ENCODE assay signal across 29 cellular contexts in genomic region chr12:121259074-121259473, GRCh38.
"Had no signal": no experiment of that assay in that cellular context is flagged by ENCODE, and none has a peak within 500 bp of the region (broad histone marks: within the 10 kb centered on the region; RNA-seq: fewer than 3 reads in every experiment).

No MANE protein-coding gene starts in this region.

- H3K4me1 Mint-ChIP-seq: activated CD4-positive, alpha-beta T cell treated with anti-CD3 and anti-CD28 coated beads, Interleukin-2, amount 10 ng/mL, durations not matched to agents 7 days and 5 days; activated naive CD4-positive, alpha-beta T cell treated with anti-CD3 and anti-CD28 coated beads, Interleukin-2, amount 10 ng/mL, durations not matched to agents 7 days and 5 days; brain had no signal

- H3K4me2 ChIP-seq: hepatocyte had no signal

- H3K4me1 ChIP-seq: ascending aorta, breast epithelium, esophagus muscularis mucosa, foreskin keratinocyte, gastrocnemius medialis, heart right ventricle had no signal

- H3K27ac ChIP-seq: ascending aorta, breast epithelium, cardiac muscle cell, coronary artery, esophagus muscularis mucosa, foreskin keratinocyte, gastrocnemius medialis, heart right ventricle, hepatocyte had no signal

- DNase-seq: activated CD4-positive, alpha-beta T cell treated with anti-CD3 and anti-CD28 coated beads for 1 hour; activated CD4-positive, alpha-beta T cell treated with anti-CD3 and anti-CD28 coated beads for 4 hours; activated CD4-positive, alpha-beta T cell treated with anti-CD3 and anti-CD28 coated beads, Interleukin-2, amount 10 ng/mL, durations not matched to agents 7 days and 5 days; activated CD4-positive, alpha-beta T cell treated with anti-CD3 and anti-CD28 coated beads, Interleukin-2, amount 50 U/mL, for 4 hours; activated CD8-positive, alpha-beta memory T cell treated with anti-CD3 and anti-CD28 coated beads for 24 hours; activated CD8-positive, alpha-beta T cell treated with anti-CD3 and anti-CD28 coated beads for 36 hours; activated gamma-delta T cell; activated naive CD4-positive, alpha-beta T cell; activated naive CD4-positive, alpha-beta T cell treated with anti-CD3 and anti-CD28 coated beads, Interleukin-2, amount 10 ng/mL, durations not matched to agents 7 days and 5 days; activated naive CD8-positive, alpha-beta T cell treated with anti-CD3 and anti-CD28 coated beads, Interleukin-2, amount 10 ng/mL, durations not matched to agents 7 days and 5 days; activated T-cell treated with anti-CD3 and anti-CD28 coated beads, Interleukin-2, amount 50 U/mL, for 1 hour; activated T-cell treated with anti-CD3 and anti-CD28 coated beads, Interleukin-2, amount 50 U/mL, for 48 hours; central memory CD4-positive, alpha-beta T cell; effector memory CD8-positive, alpha-beta T cell; erythroblast; foreskin keratinocyte; gastrocnemius medialis; heart right ventricle; T-helper 2 cell had no signal

- H3K27me3 Mint-ChIP-seq: activated CD4-positive, alpha-beta T cell treated with anti-CD3 and anti-CD28 coated beads, Interleukin-2, amount 10 ng/mL, durations not matched to agents 7 days and 5 days; activated CD8-positive, alpha-beta T cell treated with anti-CD3 and anti-CD28 coated beads for 36 hours; activated naive CD4-positive, alpha-beta T cell treated with anti-CD3 and anti-CD28 coated beads, Interleukin-2, amount 10 ng/mL, durations not matched to agents 7 days and 5 days; activated naive CD8-positive, alpha-beta T cell treated with anti-CD3 and anti-CD28 coated beads, Interleukin-2, amount 10 ng/mL, durations not matched to agents 7 days and 5 days; dendritic cell treated with granulocyte-macrophage colony-stimulating factor and Interleukin-4, amounts not matched to agents 40 ng/mL and 50 ng/mL, for 4 days; effector memory CD8-positive, alpha-beta T cell had no signal

- H3K27me3 ChIP-seq: ascending aorta, breast epithelium, cardiac muscle cell, dorsolateral prefrontal cortex, esophagus muscularis mucosa, foreskin keratinocyte, gastrocnemius medialis, heart right ventricle, hepatocyte had no signal

- H3K4me3 Mint-ChIP-seq: activated CD4-positive, alpha-beta T cell treated with anti-CD3 and anti-CD28 coated beads, Interleukin-2, amount 10 ng/mL, durations not matched to agents 7 days and 5 days; activated CD8-positive, alpha-beta T cell treated with anti-CD3 and anti-CD28 coated beads for 36 hours; activated naive CD4-positive, alpha-beta T cell treated with anti-CD3 and anti-CD28 coated beads, Interleukin-2, amount 10 ng/mL, durations not matched to agents 7 days and 5 days; activated naive CD8-positive, alpha-beta T cell treated with anti-CD3 and anti-CD28 coated beads, Interleukin-2, amount 10 ng/mL, durations not matched to agents 7 days and 5 days; brain; dendritic cell treated with granulocyte-macrophage colony-stimulating factor and Interleukin-4, amounts not matched to agents 40 ng/mL and 50 ng/mL, for 4 days; effector memory CD8-positive, alpha-beta T cell had no signal

- ATAC-seq: activated CD8-positive, alpha-beta T cell treated with anti-CD3 and anti-CD28 coated beads for 36 hours; activated naive CD4-positive, alpha-beta T cell treated with anti-CD3 and anti-CD28 coated beads, Interleukin-2, amount 50 U/mL, for 72 hours; effector memory CD8-positive, alpha-beta T cell; foreskin keratinocyte; gastrocnemius medialis; heart right ventricle had no signal

- H3K9me3 Mint-ChIP-seq: activated CD4-positive, alpha-beta T cell treated with anti-CD3 and anti-CD28 coated beads, Interleukin-2, amount 10 ng/mL, durations not matched to agents 7 days and 5 days; activated CD8-positive, alpha-beta T cell treated with anti-CD3 and anti-CD28 coated beads for 36 hours; activated naive CD4-positive, alpha-beta T cell treated with anti-CD3 and anti-CD28 coated beads, Interleukin-2, amount 10 ng/mL, durations not matched to agents 7 days and 5 days; activated naive CD4-positive, alpha-beta T cell treated with anti-CD3 and anti-CD28 coated beads, Interleukin-2, amount 50 U/mL, for 72 hours; activated naive CD8-positive, alpha-beta T cell treated with anti-CD3 and anti-CD28 coated beads, Interleukin-2, amount 10 ng/mL, durations not matched to agents 7 days and 5 days; brain; dendritic cell treated with granulocyte-macrophage colony-stimulating factor and Interleukin-4, amounts not matched to agents 40 ng/mL and 50 ng/mL, for 4 days; effector memory CD8-positive, alpha-beta T cell had no signal

- H3K36me3 ChIP-seq: breast epithelium had no signal

- H2AFZ ChIP-seq: hepatocyte had no signal

- H3K9me3 ChIP-seq: ascending aorta, breast epithelium, esophagus muscularis mucosa, gastrocnemius medialis, heart right ventricle had no signal

- H3K4me3 ChIP-seq: ascending aorta, breast epithelium, cardiac muscle cell, coronary artery, dorsolateral prefrontal cortex, esophagus muscularis mucosa, gastrocnemius medialis, heart right ventricle, hepatocyte had no signal

- H3K27ac Mint-ChIP-seq: activated CD4-positive, alpha-beta T cell treated with anti-CD3 and anti-CD28 coated beads, Interleukin-2, amount 10 ng/mL, durations not matched to agents 7 days and 5 days; activated CD8-positive, alpha-beta T cell treated with anti-CD3 and anti-CD28 coated beads for 36 hours; activated naive CD4-positive, alpha-beta T cell treated with anti-CD3 and anti-CD28 coated beads, Interleukin-2, amount 10 ng/mL, durations not matched to agents 7 days and 5 days; activated naive CD8-positive, alpha-beta T cell treated with anti-CD3 and anti-CD28 coated beads, Interleukin-2, amount 10 ng/mL, durations not matched to agents 7 days and 5 days; brain; dendritic cell treated with granulocyte-macrophage colony-stimulating factor and Interleukin-4, amounts not matched to agents 40 ng/mL and 50 ng/mL, for 4 days; effector memory CD8-positive, alpha-beta T cell had no signal

- H3K79me2 ChIP-seq: hepatocyte had no signal
